Comparison of ENCODE assay signal across 9 cellular contexts in the genomic region with DNA sequence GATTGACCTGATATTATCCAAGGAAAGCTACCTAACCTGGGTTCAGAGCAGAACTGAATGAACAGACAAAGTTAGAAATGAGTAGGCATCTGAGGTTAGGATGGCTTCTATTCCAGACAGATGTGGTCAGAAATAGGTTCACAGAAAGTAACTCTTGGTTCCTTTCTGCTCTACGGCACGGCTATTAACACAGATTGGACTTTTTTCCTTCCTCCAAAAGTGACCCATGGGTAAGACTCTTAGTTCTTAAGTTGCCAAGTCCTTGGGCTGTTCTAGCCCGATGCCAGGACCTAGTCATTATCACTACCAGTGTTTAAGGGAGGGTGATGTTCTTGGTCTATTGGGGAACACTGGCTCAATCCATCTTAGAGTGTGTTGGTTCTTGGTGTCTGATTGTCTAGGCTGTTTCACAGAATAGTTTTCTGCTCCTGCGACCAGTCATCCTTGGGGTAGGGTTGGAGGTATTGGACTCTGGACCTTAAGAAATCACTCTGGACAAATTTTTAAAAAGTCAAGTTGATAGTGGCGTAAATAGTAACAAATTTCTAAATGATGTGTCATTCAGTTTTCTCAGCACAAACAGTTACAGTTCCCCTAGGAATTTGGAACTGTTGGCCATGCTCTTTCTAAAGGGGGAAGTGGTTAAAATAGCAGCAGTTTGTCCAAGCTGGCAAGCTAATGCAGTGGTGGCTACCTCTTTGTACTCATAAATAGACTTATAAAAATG.
DNase-seq lines count a peak whose midpoint lies in the region; ATAC-seq and TF ChIP-seq lines count a peak whose summit lies in the region.
"Had no signal": no experiment of that assay in that cellular context is flagged by ENCODE, and none has a peak within 500 bp of the region (broad histone marks: within the 10 kb centered on the region; RNA-seq: fewer than 3 reads in every experiment).

No MANE protein-coding gene starts in this region.

- H3K27ac ChIP-seq in gastroesophageal sphincter, result peak overlapping the region in 1 of 4 donors; percentile 22
- peak overlapping the region in 1 of 2 donors; percentile 52 for H3K27ac ChIP-seq in testis
- H3K27ac ChIP-seq: KMS-11 had no signal

- H3K4me3 ChIP-seq in gastroesophageal sphincter, result no peak overlapping the region
- H3K4me3 ChIP-seq in testis, result no peak overlapping the region

- no peak for TF ChIP-seq EP300 in gastroesophageal sphincter (IDR thresholded peaks at IDR 0.05)

- no peaks in the 10 kb centered on the region for H3K4me1 ChIP-seq in gastroesophageal sphincter
- no peaks in the 10 kb centered on the region for H3K4me1 ChIP-seq in testis

- 62 to 72% methylated on average over 4 to 5 of the region's 5 CpGs for WGBS in gastroesophageal sphincter (ENCODE audit: low coverage in 1 of 2), 2 donors
- 45 to 52% methylated on average over 5 of the region's 5 CpGs for WGBS in testis, 2 donors

- TF ChIP-seq CTCF in gastroesophageal sphincter (IDR thresholded peaks at IDR 0.05) (no peak), testis (IDR thresholded peaks at IDR 0.05) (no peak)

- H3K9me3 ChIP-seq in gastroesophageal sphincter (peaks cover 0 to 6% (median 0%) of the 10 kb centered on the region in 3 donors), testis (no peaks in the 10 kb centered on the region)

- DNase-seq in A172 (ENCODE audit: low spot score) (peak; percentile 36), GM19238 (ENCODE audit: insufficient read length, low spot score) (peak; percentile 10), Kasumi-1 (lab: John Stamatoyannopoulos, UW) (peak; percentile 80 to 83), HK-2 (ENCODE audit: unreplicated experiment) (no peak), testis (no peak)
- DNase-seq in stimulated activated CD4-positive, alpha-beta T cell treated with anti-CD3 and anti-CD28 coated beads, Interleukin-4, amount 100 ng/mL, for 1 hour, result no peak

- TF ChIP-seq POLR2A in gastroesophageal sphincter (IDR thresholded peaks at IDR 0.05) (no peak), testis (IDR thresholded peaks at IDR 0.05) (no peak)

- ATAC-seq in gastroesophageal sphincter (peak; percentile 76), GM21515 (IDR thresholded peaks at IDR 0.05; ENCODE audit: unreplicated experiment) (no peak)

- intact Hi-C loops in testis (cut with DNase I; ENCODE audit: low total_unique reads), result no loop called here

- H3K27me3 ChIP-seq in gastroesophageal sphincter, result no peaks in the 10 kb centered on the region
- no peaks in the 10 kb centered on the region for H3K27me3 ChIP-seq in testis

- no peaks in the 10 kb centered on the region for H3K36me3 ChIP-seq in gastroesophageal sphincter
- H3K36me3 ChIP-seq in testis (ENCODE audit: low read depth, missing control alignments), result no peaks in the 10 kb centered on the region

Comparison
In these comparisons a context has a peak if more than half of its experiments do, and no peak if none do; other contexts are left out.
1. DNase-seq: peak in A172 (single experiment), GM19238 (single experiment) and Kasumi-1 (2 of 2); none in HK-2 (single experiment), stimulated activated CD4-positive, alpha-beta T cell treated with anti-CD3 and anti-CD28 coated beads, Interleukin-4, amount 100 ng/mL, for 1 hour (single experiment) and testis (single experiment).